8 cellular contexts compared by ENCODE assay signal in the genomic region with DNA sequence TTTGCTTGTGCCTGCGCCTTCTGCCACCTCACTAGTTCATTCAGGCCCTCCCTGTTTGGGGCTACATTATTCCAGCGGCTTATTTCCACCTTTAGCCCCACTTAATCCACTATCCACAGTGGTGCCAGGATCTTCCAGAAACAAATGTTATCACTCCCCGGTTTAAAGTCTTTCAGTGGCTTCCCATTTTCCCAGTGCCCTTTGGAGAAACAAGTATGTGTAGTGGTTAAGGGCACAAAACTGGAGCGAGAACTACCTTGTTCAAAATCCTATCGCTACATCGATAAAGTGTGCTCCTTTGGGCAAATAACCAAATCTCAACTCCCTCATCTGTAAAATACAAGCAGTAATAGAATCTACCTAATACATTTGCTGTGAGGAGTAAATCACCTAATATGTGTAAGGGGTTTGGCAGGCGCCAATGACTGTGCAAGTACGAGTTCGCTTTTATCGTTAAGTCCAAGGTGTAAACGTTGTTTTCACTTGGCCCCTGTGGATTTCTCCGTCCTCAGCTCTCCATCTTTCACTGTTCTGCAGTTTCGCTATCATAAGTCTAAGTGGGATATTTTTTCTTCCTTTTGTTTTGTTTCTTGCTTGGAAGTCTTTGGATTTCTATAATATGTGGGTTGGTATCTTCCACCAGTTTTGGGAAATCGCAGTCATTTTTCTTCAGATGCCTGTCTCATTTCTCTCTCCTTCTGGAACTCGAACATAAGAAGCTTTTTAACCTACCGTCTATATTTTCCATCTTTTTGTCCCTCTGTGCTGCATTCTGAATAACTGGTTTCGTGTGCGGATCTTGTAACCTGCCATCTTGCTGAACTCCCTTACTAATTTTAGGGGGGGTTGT. TPM values are rescaled to one million over a fixed set of nuclear protein-coding genes. Genes with fewer than 3 reads are reported as not detected.
DNase-seq lines count a peak whose midpoint lies in the region; ATAC-seq and TF ChIP-seq lines count a peak whose summit lies in the region.

No MANE protein-coding gene starts in this region.

- peaks cover 28% of the 10 kb centered on the region for H3K36me3 ChIP-seq in KOPT-K1 (ENCODE audit: insufficient read depth, low read length)

- ATAC-seq in central memory CD8-positive, alpha-beta T cell (replicated peaks; ENCODE audit: extremely low read depth, poor library complexity, severe bottlenecking): no peak
- ATAC-seq in naive B cell (ENCODE audit: low read depth in 2 of 2) (no peak), HG03095 (IDR thresholded peaks at IDR 0.05; ENCODE audit: unreplicated experiment) (no peak), GM19351 (IDR thresholded peaks at IDR 0.05; ENCODE audit: unreplicated experiment) (no peak)

- H3K36me3 Mint-ChIP-seq in central memory CD8-positive, alpha-beta T cell (ENCODE audit: insufficient read depth): peaks cover 42% of the 10 kb centered on the region
- no peaks in the 10 kb centered on the region for H3K36me3 Mint-ChIP-seq in naive B cell

- peak overlapping the region; percentile 67 for H3K4me3 ChIP-seq in AG10803 (ENCODE audit: low read length)

- H3K27me3 Mint-ChIP-seq in central memory CD8-positive, alpha-beta T cell: no peaks in the 10 kb centered on the region
- peaks cover 0 to 6% (median 0%) of the 10 kb centered on the region in 3 donors for H3K27me3 Mint-ChIP-seq in naive B cell

- H3K4me3 Mint-ChIP-seq in central memory CD8-positive, alpha-beta T cell: peak overlapping the region; percentile 94
- peak overlapping the region; percentile 94 to 99 (median 96) for H3K4me3 Mint-ChIP-seq in naive B cell

- no peaks in the 10 kb centered on the region for H3K9me3 Mint-ChIP-seq in central memory CD8-positive, alpha-beta T cell
- H3K9me3 Mint-ChIP-seq in naive B cell: no peaks in the 10 kb centered on the region

- H3K27ac Mint-ChIP-seq in central memory CD8-positive, alpha-beta T cell (ENCODE audit: low read depth): peak overlapping the region; percentile 96
- peak overlapping the region; percentile 93 to 99 (median 97) for H3K27ac Mint-ChIP-seq in naive B cell

- H3K9me3 ChIP-seq in KOPT-K1 (ENCODE audit: insufficient read depth, low read length, poor library complexity, severe bottlenecking): no peaks in the 10 kb centered on the region

- no peak for TF ChIP-seq CTCF in AG10803 (conservative IDR thresholded peaks at IDR 0.05; ENCODE audit: low read length)

- H3K4me1 Mint-ChIP-seq in central memory CD8-positive, alpha-beta T cell: peaks cover 51% of the 10 kb centered on the region
- peaks cover 25 to 46% (median 34%) of the 10 kb centered on the region in 3 donors for H3K4me1 Mint-ChIP-seq in naive B cell

- DNase-seq in AG10803 (ENCODE audit: low read depth) (no peak), naive B cell (no peak), Kasumi-1 (lab: John Stamatoyannopoulos, UW) (no peak), NCI-H1694 treated with DMSO at 0.1 percent for 48 hours (lab: John Stamatoyannopoulos, UW) (no peak)
- no peak for DNase-seq in central memory CD8-positive, alpha-beta T cell (ENCODE audit: low spot score in 2 of 2)

- H3K27ac ChIP-seq in KOPT-K1 (ENCODE audit: low read depth, low read length, poor library complexity, severe bottlenecking): peak overlapping the region; percentile 92

RNA-seq across cellular contexts. Expression of a gene that starts 0.8 kb away (rescaled TPM):
- polyA plus RNA-seq in naive B cell (ENCODE audit: low read depth in 6 of 6): 100 to 1,000 TPM; 137 to 208 (median 175) TPM

RNA-seq across cellular contexts. Expression of a gene that starts 38.7 kb away (rescaled TPM):
- 1 to 10 TPM in 5 of 6 donors, not detected in 1; 4.0 to 6.9 (median 4.2) TPM for polyA plus RNA-seq in naive B cell (ENCODE audit: low read depth in 6 of 6)

RNA-seq across cellular contexts. Expression of a gene that starts 41.0 kb away (rescaled TPM):
- polyA plus RNA-seq in naive B cell (ENCODE audit: low read depth in 6 of 6): 10 to 100 TPM; 15.5 to 26.7 (median 17.6) TPM

RNA-seq across cellular contexts. Expression of a gene that starts 41.3 kb away (rescaled TPM):
- under 1 TPM in 4 of 6 donors, not detected in 2; 0.08 to 0.18 (median 0.14) TPM for polyA plus RNA-seq in naive B cell (ENCODE audit: low read depth in 6 of 6)
